ENCODE assay signal across 34 cellular contexts in the genomic region with DNA sequence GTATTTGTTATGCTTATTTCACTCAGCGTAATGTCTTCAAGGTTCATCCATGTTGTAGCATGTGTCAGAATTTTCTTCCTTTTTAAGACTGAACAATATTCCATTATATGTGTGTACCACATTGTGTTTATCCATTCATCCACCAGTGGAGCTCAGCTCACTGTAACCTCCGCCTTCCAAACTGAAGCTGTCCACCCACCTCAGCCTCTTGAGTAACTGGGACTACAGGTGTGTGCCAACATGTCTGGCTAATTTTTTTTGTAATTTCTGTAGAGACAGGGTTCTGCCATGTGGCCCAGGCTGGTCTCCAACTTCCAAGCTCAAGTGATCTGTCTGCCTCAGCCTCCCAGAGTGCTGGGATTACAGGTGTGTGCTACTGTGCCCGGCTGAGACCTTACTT. TPM values are rescaled to one million over a fixed set of nuclear protein-coding genes. Genes with fewer than 3 reads are reported as not detected.
"Had no signal": no experiment of that assay in that cellular context is flagged by ENCODE, and none has a peak within 500 bp of the region (broad histone marks: within the 10 kb centered on the region; RNA-seq: fewer than 3 reads in every experiment).

No MANE protein-coding gene starts in this region.

- H3K4me1 Mint-ChIP-seq: activated CD4-positive, alpha-beta memory T cell treated with anti-CD3 and anti-CD28 coated beads, Interleukin-2, amount 10 ng/mL, durations not matched to agents 7 days and 5 days; activated CD4-positive, alpha-beta T cell treated with anti-CD3 and anti-CD28 coated beads for 36 hours; activated CD4-positive, alpha-beta T cell treated with anti-CD3 and anti-CD28 coated beads, Interleukin-2, amount 10 ng/mL, durations not matched to agents 7 days and 5 days; activated CD8-positive, alpha-beta memory T cell treated with anti-CD3 and anti-CD28 coated beads, Interleukin-2, amount 10 ng/mL, durations not matched to agents 7 days and 5 days; activated naive CD4-positive, alpha-beta T cell treated with anti-CD3 and anti-CD28 coated beads, Interleukin-2, amount 10 ng/mL, durations not matched to agents 7 days and 5 days; activated naive CD4-positive, alpha-beta T cell treated with anti-CD3 and anti-CD28 coated beads, Interleukin-2, amount 50 U/mL, for 24 hours; activated naive CD8-positive, alpha-beta T cell treated with anti-CD3 and anti-CD28 coated beads, Interleukin-2, amount 10 ng/mL, durations not matched to agents 7 days and 5 days; activated naive CD8-positive, alpha-beta T cell treated with anti-CD3 and anti-CD28 coated beads, Interleukin-2, amount 50 U/mL, for 24 hours; brain; central memory CD8-positive, alpha-beta T cell; WTC11 had no signal

- H3K4me3 Mint-ChIP-seq: activated CD4-positive, alpha-beta memory T cell treated with anti-CD3 and anti-CD28 coated beads, Interleukin-2, amount 10 ng/mL, durations not matched to agents 7 days and 5 days; activated CD4-positive, alpha-beta T cell treated with anti-CD3 and anti-CD28 coated beads for 36 hours; activated CD4-positive, alpha-beta T cell treated with anti-CD3 and anti-CD28 coated beads, Interleukin-2, amount 10 ng/mL, durations not matched to agents 7 days and 5 days; activated CD8-positive, alpha-beta memory T cell treated with anti-CD3 and anti-CD28 coated beads, Interleukin-2, amount 10 ng/mL, durations not matched to agents 7 days and 5 days; activated CD8-positive, alpha-beta T cell treated with anti-CD3 and anti-CD28 coated beads, Interleukin-2, amount 10 ng/mL, durations not matched to agents 7 days and 5 days; activated naive CD4-positive, alpha-beta T cell treated with anti-CD3 and anti-CD28 coated beads, Interleukin-2, amount 10 ng/mL, durations not matched to agents 7 days and 5 days; activated naive CD4-positive, alpha-beta T cell treated with anti-CD3 and anti-CD28 coated beads, Interleukin-2, amount 50 U/mL, for 24 hours; activated naive CD8-positive, alpha-beta T cell; activated naive CD8-positive, alpha-beta T cell treated with anti-CD3 and anti-CD28 coated beads, Interleukin-2, amount 10 ng/mL, durations not matched to agents 7 days and 5 days; activated naive CD8-positive, alpha-beta T cell treated with anti-CD3 and anti-CD28 coated beads, Interleukin-2, amount 50 U/mL, for 24 hours; activated T-cell treated with anti-CD3 and anti-CD28 coated beads, Interleukin-2, amount 50 U/mL, for 24 hours; brain; central memory CD8-positive, alpha-beta T cell; T-helper 2 cell treated with Interferon-gamma antibody and Interleukin-4, amounts not matched to agents 5 μg/mL and 100 μg/mL, for 36 hours; WTC11 had no signal

- H3K27me3 ChIP-seq: ascending aorta, cardiac muscle cell had no signal

- H3K4me3 ChIP-seq: ascending aorta, cardiac muscle cell had no signal

- H3K27ac Mint-ChIP-seq: activated CD4-positive, alpha-beta memory T cell treated with anti-CD3 and anti-CD28 coated beads, Interleukin-2, amount 10 ng/mL, durations not matched to agents 7 days and 5 days; activated CD4-positive, alpha-beta T cell treated with anti-CD3 and anti-CD28 coated beads for 36 hours; activated CD4-positive, alpha-beta T cell treated with anti-CD3 and anti-CD28 coated beads, Interleukin-2, amount 10 ng/mL, durations not matched to agents 7 days and 5 days; activated CD8-positive, alpha-beta memory T cell treated with anti-CD3 and anti-CD28 coated beads, Interleukin-2, amount 10 ng/mL, durations not matched to agents 7 days and 5 days; activated CD8-positive, alpha-beta T cell treated with anti-CD3 and anti-CD28 coated beads, Interleukin-2, amount 10 ng/mL, durations not matched to agents 7 days and 5 days; activated naive CD4-positive, alpha-beta T cell treated with anti-CD3 and anti-CD28 coated beads, Interleukin-2, amount 10 ng/mL, durations not matched to agents 7 days and 5 days; activated naive CD4-positive, alpha-beta T cell treated with anti-CD3 and anti-CD28 coated beads, Interleukin-2, amount 50 U/mL, for 24 hours; activated naive CD8-positive, alpha-beta T cell; activated naive CD8-positive, alpha-beta T cell treated with anti-CD3 and anti-CD28 coated beads, Interleukin-2, amount 10 ng/mL, durations not matched to agents 7 days and 5 days; activated naive CD8-positive, alpha-beta T cell treated with anti-CD3 and anti-CD28 coated beads, Interleukin-2, amount 50 U/mL, for 24 hours; activated T-cell treated with anti-CD3 and anti-CD28 coated beads, Interleukin-2, amount 50 U/mL, for 24 hours; activated T-helper 2 cell treated with anti-CD3 and anti-CD28 coated beads, Interferon-gamma antibody, Interleukin-2, Interleukin-4, amounts not matched to agents 10 μg/mL and 5 μg/mL and 100 μg/mL, durations not matched to agents 14 hours and 24 hours and 36 hours; brain; T-helper 2 cell treated with Interferon-gamma antibody and Interleukin-4, amounts not matched to agents 5 μg/mL and 100 μg/mL, for 36 hours; WTC11 had no signal

- H3K9me3 Mint-ChIP-seq: activated CD4-positive, alpha-beta memory T cell treated with anti-CD3 and anti-CD28 coated beads, Interleukin-2, amount 10 ng/mL, durations not matched to agents 7 days and 5 days; activated CD4-positive, alpha-beta T cell treated with anti-CD3 and anti-CD28 coated beads, Interleukin-2, amount 10 ng/mL, durations not matched to agents 7 days and 5 days; activated naive CD4-positive, alpha-beta T cell treated with anti-CD3 and anti-CD28 coated beads, Interleukin-2, amount 10 ng/mL, durations not matched to agents 7 days and 5 days; activated naive CD4-positive, alpha-beta T cell treated with anti-CD3 and anti-CD28 coated beads, Interleukin-2, amount 50 U/mL, for 24 hours; activated naive CD8-positive, alpha-beta T cell treated with anti-CD3 and anti-CD28 coated beads, Interleukin-2, amount 10 ng/mL, durations not matched to agents 7 days and 5 days; activated naive CD8-positive, alpha-beta T cell treated with anti-CD3 and anti-CD28 coated beads, Interleukin-2, amount 50 U/mL, for 24 hours; activated T-cell treated with anti-CD3 and anti-CD28 coated beads, Interleukin-2, amount 50 U/mL, for 24 hours; activated T-helper 2 cell treated with anti-CD3 and anti-CD28 coated beads, Interferon-gamma antibody, Interleukin-2, Interleukin-4, amounts not matched to agents 10 μg/mL and 5 μg/mL and 100 μg/mL, durations not matched to agents 14 hours and 24 hours and 36 hours; brain; central memory CD8-positive, alpha-beta T cell; T-helper 2 cell treated with Interferon-gamma antibody and Interleukin-4, amounts not matched to agents 5 μg/mL and 100 μg/mL, for 36 hours; WTC11 had no signal

- H3K27me3 Mint-ChIP-seq: activated CD4-positive, alpha-beta memory T cell treated with anti-CD3 and anti-CD28 coated beads, Interleukin-2, amount 10 ng/mL, durations not matched to agents 7 days and 5 days; activated CD4-positive, alpha-beta T cell treated with anti-CD3 and anti-CD28 coated beads for 36 hours; activated CD4-positive, alpha-beta T cell treated with anti-CD3 and anti-CD28 coated beads, Interleukin-2, amount 10 ng/mL, durations not matched to agents 7 days and 5 days; activated CD8-positive, alpha-beta memory T cell treated with anti-CD3 and anti-CD28 coated beads, Interleukin-2, amount 10 ng/mL, durations not matched to agents 7 days and 5 days; activated naive CD4-positive, alpha-beta T cell treated with anti-CD3 and anti-CD28 coated beads, Interleukin-2, amount 10 ng/mL, durations not matched to agents 7 days and 5 days; activated naive CD4-positive, alpha-beta T cell treated with anti-CD3 and anti-CD28 coated beads, Interleukin-2, amount 50 U/mL, for 24 hours; activated naive CD8-positive, alpha-beta T cell; activated naive CD8-positive, alpha-beta T cell treated with anti-CD3 and anti-CD28 coated beads, Interleukin-2, amount 10 ng/mL, durations not matched to agents 7 days and 5 days; activated naive CD8-positive, alpha-beta T cell treated with anti-CD3 and anti-CD28 coated beads, Interleukin-2, amount 50 U/mL, for 24 hours; activated T-cell treated with anti-CD3 and anti-CD28 coated beads, Interleukin-2, amount 50 U/mL, for 24 hours; brain; central memory CD8-positive, alpha-beta T cell had no signal

- H3K27ac ChIP-seq: ascending aorta, cardiac muscle cell, WERI-Rb-1 had no signal

- H3K4me1 ChIP-seq: ascending aorta had no signal

- H3K9me3 ChIP-seq: ascending aorta had no signal

- DNase-seq: activated CD4-positive, alpha-beta memory T cell treated with anti-CD3 and anti-CD28 coated beads, Interleukin-2, amount 10 ng/mL, durations not matched to agents 7 days and 5 days; activated CD4-positive, alpha-beta T cell treated with anti-CD3 and anti-CD28 coated beads for 1 hour; activated CD4-positive, alpha-beta T cell treated with anti-CD3 and anti-CD28 coated beads for 36 hours; activated CD4-positive, alpha-beta T cell treated with anti-CD3 and anti-CD28 coated beads for 48 hours; activated CD4-positive, alpha-beta T cell treated with anti-CD3 and anti-CD28 coated beads, Interleukin-2, amount 10 ng/mL, durations not matched to agents 7 days and 5 days; activated CD4-positive, alpha-beta T cell treated with anti-CD3 and anti-CD28 coated beads, Interleukin-2, amount 50 U/mL, for 48 hours; activated CD4-positive, CD25-positive, alpha-beta regulatory T cell; activated CD8-positive, alpha-beta memory T cell treated with anti-CD3 and anti-CD28 coated beads for 24 hours; activated CD8-positive, alpha-beta memory T cell treated with anti-CD3 and anti-CD28 coated beads, Interleukin-2, amount 10 ng/mL, durations not matched to agents 7 days and 5 days; activated CD8-positive, alpha-beta memory T cell treated with anti-CD3 and anti-CD28 coated beads, Interleukin-2, amount 50 U/mL, for 48 hours; activated CD8-positive, alpha-beta T cell treated with anti-CD3 and anti-CD28 coated beads, Interleukin-2, amount 10 ng/mL, durations not matched to agents 7 days and 5 days; activated effector memory CD4-positive, alpha-beta T cell treated with Interleukin-2 at 50 U/mL for 16 hours; activated gamma-delta T cell; activated naive CD4-positive, alpha-beta T cell treated with anti-CD3 and anti-CD28 coated beads, Interleukin-2, amount 10 ng/mL, durations not matched to agents 7 days and 5 days; activated naive CD4-positive, alpha-beta T cell treated with Interleukin-2 at 50 U/mL for 16 hours; activated naive CD8-positive, alpha-beta T cell treated with anti-CD3 and anti-CD28 coated beads, Interleukin-2, amount 10 ng/mL, durations not matched to agents 7 days and 5 days; activated naive CD8-positive, alpha-beta T cell treated with anti-CD3 and anti-CD28 coated beads, Interleukin-2, amount 50 U/mL, for 24 hours; activated T-cell treated with anti-CD3 and anti-CD28 coated beads, Interleukin-2, amount 50 U/mL, for 24 hours; amygdala; anterior cingulate cortex; cerebellar nuclear complex; SW 1271; T-helper 2 cell; T-helper 9 cell; WERI-Rb-1 had no signal

RNA-seq across cellular contexts. Expression of gene CCDC77, which starts 21.1 kb away (rescaled TPM):
- total RNA-seq: ascending aorta had no signal
